ENCODE assay signal across 30 cellular contexts in the genomic region with DNA sequence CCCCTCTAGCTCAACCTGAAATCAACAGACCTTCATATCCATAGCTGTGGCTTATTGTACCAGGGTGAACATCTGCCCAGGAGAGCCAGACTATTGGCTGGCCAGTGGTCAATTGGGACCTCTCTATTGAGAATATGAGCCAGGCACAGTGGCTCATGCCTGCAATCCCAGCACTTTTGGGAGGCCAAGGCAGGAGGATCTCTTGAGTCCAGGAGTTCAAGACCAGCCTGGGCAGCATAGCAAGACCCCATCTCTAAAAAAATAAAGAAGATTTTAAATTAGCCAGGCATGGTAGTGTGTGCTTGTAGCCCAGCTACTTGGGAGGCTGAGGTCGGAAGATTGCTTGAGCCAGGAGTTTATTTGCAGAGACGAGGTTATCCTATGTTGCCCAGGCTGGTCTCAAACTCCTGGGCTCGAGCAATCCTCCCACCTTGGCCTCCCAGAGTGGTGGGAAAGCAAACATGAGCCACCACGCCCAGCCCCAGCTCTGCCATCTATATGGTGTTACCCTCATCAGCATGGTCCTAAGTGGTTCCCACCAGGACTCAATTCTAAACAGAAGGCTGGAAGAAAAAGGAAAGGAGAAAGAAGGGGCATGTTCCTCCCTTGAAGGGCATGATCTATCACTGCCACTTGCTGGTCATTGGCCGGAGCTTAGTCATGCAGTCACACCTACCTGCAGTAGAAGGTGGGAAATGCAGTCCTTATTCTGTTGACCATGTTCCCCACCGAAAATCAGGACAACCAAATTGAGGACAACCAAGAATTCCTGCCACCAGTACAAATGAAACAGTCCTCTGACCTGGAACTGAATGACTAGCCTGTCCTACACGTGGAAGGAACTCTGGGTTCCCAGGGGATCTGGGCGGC.
"Had no signal": no experiment of that assay in that cellular context is flagged by ENCODE, and none has a peak within 500 bp of the region (broad histone marks: within the 10 kb centered on the region; RNA-seq: fewer than 3 reads in every experiment).

No MANE protein-coding gene starts in this region.

- H3K4me1 Mint-ChIP-seq: mesothelial cell of epicardium, natural killer cell, nephron progenitor cell, neural progenitor cell had no signal

- H3K79me2 ChIP-seq: parathyroid adenoma had no signal

- H3K27ac Mint-ChIP-seq: mesothelial cell of epicardium, natural killer cell, nephron progenitor cell, neural progenitor cell, type B pancreatic cell had no signal

- H3K27ac ChIP-seq: left lung, neural progenitor cell, neutrophil, parathyroid adenoma, prostate gland, sigmoid colon, spleen, suprapubic skin, thoracic aorta, tibial nerve, uterus had no signal

- H3K36me3 Mint-ChIP-seq: mesothelial cell of epicardium, naive B cell, natural killer cell, neural progenitor cell, type B pancreatic cell had no signal

- H3K9me3 ChIP-seq: heart right ventricle, left lung, neutrophil, prostate gland, sigmoid colon, spleen, suprapubic skin, thoracic aorta, tibial nerve, uterus had no signal

- ATAC-seq: heart right ventricle, left cardiac atrium, left lung, natural killer cell, right cardiac atrium had no signal

- DNase-seq: heart right ventricle; hippocampal formation; kidney glomerular epithelial cell; left cardiac atrium; left lung; mesendoderm; naive B cell; natural killer cell; nephron progenitor cell; occipital lobe; retina; right cardiac atrium; sigmoid colon; small intestine; spleen; stimulated activated CD4-positive, alpha-beta T cell treated with anti-CD3 and anti-CD28 coated beads, Interleukin-4, amount 100 ng/mL, for 4 hours; stimulated activated naive CD4-positive, alpha-beta T cell; uterus had no signal

- H3K27me3 ChIP-seq: left lung, sigmoid colon, spleen, suprapubic skin, tibial nerve, uterus had no signal

- H3K4me3 Mint-ChIP-seq: mesothelial cell of epicardium; naive B cell; natural killer cell; nephron progenitor cell; neural progenitor cell; stimulated activated naive CD8-positive, alpha-beta T cell treated with anti-CD3 and anti-CD28 coated beads, Interleukin-15, Interleukin-2, amounts not matched to agents 100 ng/mL and 50 ng/mL, for 24 hours; type B pancreatic cell had no signal

- H3K36me3 ChIP-seq: heart right ventricle, left lung, neural progenitor cell, neutrophil, prostate gland, sigmoid colon, spleen, suprapubic skin, thoracic aorta, tibial nerve, uterus had no signal

- H3K9me3 Mint-ChIP-seq: mesothelial cell of epicardium; natural killer cell; nephron progenitor cell; neural progenitor cell; stimulated activated naive CD8-positive, alpha-beta T cell treated with anti-CD3 and anti-CD28 coated beads, Interleukin-15, Interleukin-2, amounts not matched to agents 100 ng/mL and 50 ng/mL, for 24 hours; type B pancreatic cell had no signal

- H3K4me3 ChIP-seq: heart right ventricle, left lung, lung, neural progenitor cell, prostate gland, sigmoid colon, spleen, suprapubic skin, thoracic aorta, tibial nerve, uterus had no signal

- H3K4me1 ChIP-seq: left lung, neural progenitor cell, parathyroid adenoma, prostate gland, sigmoid colon, spleen, suprapubic skin, tibial nerve, uterus had no signal

- FAIRE-seq: keratinocyte, small intestine had no signal

- H3K9ac ChIP-seq: neural progenitor cell, parathyroid adenoma had no signal

- H3K4me2 ChIP-seq: neural progenitor cell had no signal

- H2AFZ ChIP-seq: neural progenitor cell, parathyroid adenoma had no signal
